Comparison of ENCODE assay signal across 9 cellular contexts in genomic region chr2:134275058-134275862, GRCh38. TPM values are rescaled to one million over a fixed set of nuclear protein-coding genes. Genes with fewer than 3 reads are reported as not detected.
DNase-seq lines count a peak whose midpoint lies in the region; ATAC-seq and TF ChIP-seq lines count a peak whose summit lies in the region.
"Had no signal": no experiment of that assay in that cellular context is flagged by ENCODE, and none has a peak within 500 bp of the region (broad histone marks: within the 10 kb centered on the region; RNA-seq: fewer than 3 reads in every experiment).

No MANE protein-coding gene starts in this region.

- in situ Hi-C loops in brain microvascular endothelial cell (cut with HindIII; ENCODE audit: low pct_ligation_motif_present, low sequenced_read_pairs), result no loop called here

- H3K4me1 Mint-ChIP-seq in stimulated activated effector memory CD8-positive, alpha-beta T cell treated with anti-CD3 and anti-CD28 coated beads, Interleukin-12 subunit alpha, Interleukin-12 subunit beta, amount 100 ng/mL, for 72 hours, result peaks cover 47% of the 10 kb centered on the region

- no peak overlapping the region for H3K4me3 Mint-ChIP-seq in stimulated activated effector memory CD8-positive, alpha-beta T cell treated with anti-CD3 and anti-CD28 coated beads, Interleukin-12 subunit alpha, Interleukin-12 subunit beta, amount 100 ng/mL, for 72 hours

- H3K36me3 ChIP-seq in left ventricle myocardium inferior, result peaks cover 10% of the 10 kb centered on the region
- H3K36me3 ChIP-seq in lower lobe of right lung, result peaks cover 16% of the 10 kb centered on the region
- no peaks in the 10 kb centered on the region for H3K36me3 ChIP-seq in brain microvascular endothelial cell (replicated peaks)

- intact Hi-C loops in left ventricle myocardium inferior (cut with micrococcal nuclease), result no loop called here
- intact Hi-C loops in left ventricle myocardium superior (cut with micrococcal nuclease), result no loop called here
- intact Hi-C loops in lower lobe of right lung (cut with DNase I), result no loop called here

- ATAC-seq in left ventricle myocardium superior, result no peak
- peak; percentile 84 for ATAC-seq in HG02642 (IDR thresholded peaks at IDR 0.05; ENCODE audit: poor library complexity, unreplicated experiment)
- ATAC-seq in HG03565 (IDR thresholded peaks at IDR 0.05; ENCODE audit: unreplicated experiment), result peak; percentile 82
- ATAC-seq in stimulated activated effector memory CD8-positive, alpha-beta T cell treated with anti-CD3 and anti-CD28 coated beads, Interleukin-12 subunit alpha, Interleukin-12 subunit beta, amount 100 ng/mL, for 72 hours, result peak; percentile 77
- ATAC-seq in lower lobe of right lung, result no peak

- H3K27ac ChIP-seq in left ventricle myocardium inferior (replicated peaks) (peak overlapping the region; percentile 58), lower lobe of right lung (no peak overlapping the region), brain microvascular endothelial cell (no peak overlapping the region)

- no peak overlapping the region for H3K27ac Mint-ChIP-seq in stimulated activated effector memory CD8-positive, alpha-beta T cell treated with anti-CD3 and anti-CD28 coated beads, Interleukin-12 subunit alpha, Interleukin-12 subunit beta, amount 100 ng/mL, for 72 hours

- peaks cover 93% of the 10 kb centered on the region for H3K4me1 ChIP-seq in left ventricle myocardium inferior
- H3K4me1 ChIP-seq in lower lobe of right lung, result no peaks in the 10 kb centered on the region

- H3K36me3 Mint-ChIP-seq in stimulated activated effector memory CD8-positive, alpha-beta T cell treated with anti-CD3 and anti-CD28 coated beads, Interleukin-12 subunit alpha, Interleukin-12 subunit beta, amount 100 ng/mL, for 72 hours, result peaks cover 50% of the 10 kb centered on the region

- H3K4me3 ChIP-seq in left ventricle myocardium inferior (no peak overlapping the region), lower lobe of right lung (no peak overlapping the region), brain microvascular endothelial cell (ENCODE audit: low read depth, low read length) (no peak overlapping the region)

- peaks cover 3% of the 10 kb centered on the region for H3K9me3 Mint-ChIP-seq in stimulated activated effector memory CD8-positive, alpha-beta T cell treated with anti-CD3 and anti-CD28 coated beads, Interleukin-12 subunit alpha, Interleukin-12 subunit beta, amount 100 ng/mL, for 72 hours

- no peaks in the 10 kb centered on the region for H3K27me3 ChIP-seq in left ventricle myocardium inferior (ENCODE audit: low read depth)
- H3K27me3 ChIP-seq in lower lobe of right lung (ENCODE audit: low read depth), result no peaks in the 10 kb centered on the region
- H3K27me3 ChIP-seq in brain microvascular endothelial cell (replicated peaks), result no peaks in the 10 kb centered on the region

- DNase-seq in left ventricle myocardium inferior (no peak), left ventricle myocardium superior (no peak), lower lobe of right lung (no peak), brain microvascular endothelial cell (no peak), NCI-H2029 (lab: John Stamatoyannopoulos, UW) (no peak)
- no peak for DNase-seq in stimulated activated effector memory CD8-positive, alpha-beta T cell treated with anti-CD3 and anti-CD28 coated beads, Interleukin-12 subunit alpha, Interleukin-12 subunit beta, amount 100 ng/mL, for 72 hours (ENCODE audit: low spot score in 2 of 2)
- DNase-seq: NCI-H187 had no signal

- H3K9me3 ChIP-seq in left ventricle myocardium inferior (replicated peaks), result no peaks in the 10 kb centered on the region
- no peaks in the 10 kb centered on the region for H3K9me3 ChIP-seq in lower lobe of right lung

- TF ChIP-seq CTCF in left ventricle myocardium inferior (IDR thresholded peaks at IDR 0.05; ENCODE audit: borderline replicate concordance) (no peak), lower lobe of right lung (IDR thresholded peaks at IDR 0.05) (no peak), brain microvascular endothelial cell (IDR thresholded peaks at IDR 0.05; ENCODE audit: low read depth, low read length, missing control alignments) (no peak)

RNA-seq across cellular contexts. Expression of gene MGAT5, which starts 21.4 kb away (rescaled TPM):
- total RNA-seq in left ventricle myocardium inferior, result 98.7 TPM
- 98.1 TPM for total RNA-seq in left ventricle myocardium superior
- 61.7 TPM for total RNA-seq in lower lobe of right lung

Comparison
In these comparisons a context has a peak if more than half of its experiments do, and no peak if none do; other contexts are left out.
1. ATAC-seq: peak in HG02642 (single experiment), HG03565 (single experiment) and stimulated activated effector memory CD8-positive, alpha-beta T cell treated with anti-CD3 and anti-CD28 coated beads, Interleukin-12 subunit alpha, Interleukin-12 subunit beta, amount 100 ng/mL, for 72 hours (single experiment); none in left ventricle myocardium superior (single experiment) and lower lobe of right lung (0 of 2).